Comparison of ENCODE assay signal across 8 cellular contexts in genomic region chr12:72346331-72346944, GRCh38.
DNase-seq lines count a peak whose midpoint lies in the region; ATAC-seq and TF ChIP-seq lines count a peak whose summit lies in the region.

No MANE protein-coding gene starts in this region.

- no peaks in the 10 kb centered on the region for H3K4me1 Mint-ChIP-seq in activated T-helper 17 cell treated with anti-CD3 and anti-CD28 coated beads, Interleukin-2, amount 50 U/mL, for 72 hours

- ATAC-seq in GM19467 (IDR thresholded peaks at IDR 0.05; ENCODE audit: unreplicated experiment) (peak; percentile 88), HG03457 (IDR thresholded peaks at IDR 0.05; ENCODE audit: unreplicated experiment) (peak; percentile 87), left cardiac atrium (peak; percentile 68 to 70)
- ATAC-seq in activated T-helper 17 cell treated with anti-CD3 and anti-CD28 coated beads, Interleukin-2, amount 50 U/mL, for 72 hours (replicated peaks): peak; percentile 62

- intact Hi-C loops in left cardiac atrium (cut with DNase I): no loop called here

- H3K36me3 Mint-ChIP-seq in activated T-helper 17 cell treated with anti-CD3 and anti-CD28 coated beads, Interleukin-2, amount 50 U/mL, for 72 hours (ENCODE audit: low read depth): no peaks in the 10 kb centered on the region

- H3K4me3 Mint-ChIP-seq in activated T-helper 17 cell treated with anti-CD3 and anti-CD28 coated beads, Interleukin-2, amount 50 U/mL, for 72 hours: no peak overlapping the region

- in situ Hi-C loops in G401 (cut with HindIII; ENCODE audit: low sequenced_read_pairs): no loop called here

- no peak overlapping the region for H3K27ac Mint-ChIP-seq in activated T-helper 17 cell treated with anti-CD3 and anti-CD28 coated beads, Interleukin-2, amount 50 U/mL, for 72 hours

- TF ChIP-seq CTCF in retinal pigment epithelial cell (conservative IDR thresholded peaks at IDR 0.05; ENCODE audit: low read depth, low read length): peak; percentile 69

- no peaks in the 10 kb centered on the region for H3K9me3 Mint-ChIP-seq in activated T-helper 17 cell treated with anti-CD3 and anti-CD28 coated beads, Interleukin-2, amount 50 U/mL, for 72 hours

- H3K27me3 Mint-ChIP-seq in activated T-helper 17 cell treated with anti-CD3 and anti-CD28 coated beads, Interleukin-2, amount 50 U/mL, for 72 hours: no peaks in the 10 kb centered on the region

- no peak overlapping the region for H3K4me3 ChIP-seq in retinal pigment epithelial cell (ENCODE audit: low read length)

- DNase-seq in G401 (ENCODE audit: low spot score): peak; percentile 84
- peak; percentile 27 for DNase-seq in NCI-H460 (ENCODE audit: extremely low read depth, low read depth)
- peak; percentile 26 for DNase-seq in left cardiac atrium
- DNase-seq in retinal pigment epithelial cell (ENCODE audit: low read depth): peak; percentile 36
- no peak for DNase-seq in T-helper 9 cell
